In the genomic region with DNA sequence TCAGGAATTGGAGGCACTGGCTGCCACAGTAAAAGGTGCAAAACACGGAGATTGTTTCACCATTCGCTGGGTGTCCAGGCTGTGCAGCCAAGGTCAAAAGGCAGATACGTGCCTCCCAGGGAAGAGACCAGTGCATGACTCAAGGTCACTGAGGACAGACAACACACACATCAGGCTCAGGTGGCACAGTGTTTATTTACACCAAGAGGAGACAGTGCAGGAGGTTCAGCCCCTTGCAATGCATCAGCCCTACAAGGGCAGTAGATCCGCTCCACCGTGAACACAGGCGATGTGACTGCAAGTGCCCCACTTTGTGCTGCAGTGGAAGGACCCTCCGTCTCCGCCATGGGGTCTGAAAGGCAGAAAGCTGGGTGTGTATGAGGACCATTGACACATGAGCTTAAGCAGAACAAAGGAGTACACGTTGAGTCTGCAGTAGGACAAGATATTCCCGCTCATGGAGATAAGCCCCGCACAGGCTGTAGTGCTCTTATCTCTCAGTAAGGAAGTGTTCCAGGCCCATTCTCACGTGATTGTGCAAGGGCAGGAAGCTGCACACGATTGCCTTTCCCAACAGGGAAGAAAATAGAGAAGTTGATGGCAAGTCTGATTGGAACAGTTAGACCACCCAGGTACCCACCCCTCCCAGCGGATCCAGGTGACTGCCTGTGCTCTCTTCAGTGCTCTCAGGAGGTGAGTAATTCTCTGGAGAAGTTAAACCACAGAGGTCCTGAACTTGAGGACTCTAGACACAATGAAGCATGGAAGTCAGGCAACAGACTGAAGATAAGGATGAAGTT, we compare ENCODE assay signal across 12 cellular contexts. TPM values are rescaled to one million over a fixed set of nuclear protein-coding genes. Genes with fewer than 3 reads are reported as not detected.
DNase-seq lines count a peak whose midpoint lies in the region; ATAC-seq, FAIRE-seq and TF ChIP-seq lines count a peak whose summit lies in the region.
"Had no signal": no experiment of that assay in that cellular context is flagged by ENCODE, and none has a peak within 500 bp of the region (broad histone marks: within the 10 kb centered on the region; RNA-seq: fewer than 3 reads in every experiment).

No MANE protein-coding gene starts in this region.

- H2AFZ ChIP-seq in astrocyte (ENCODE audit: low read depth, low read length) = no peak overlapping the region

- no peak for TF ChIP-seq CTCF in astrocyte (IDR thresholded peaks at IDR 0.05; ENCODE audit: insufficient read depth, low read depth, low read length)

- peak; percentile 75 for DNase-seq in M059J (ENCODE audit: low read depth)
- no peak for DNase-seq in astrocyte (ENCODE audit: low read depth)
- DNase-seq in kidney glomerular epithelial cell (lab: John Stamatoyannopoulos, UW) = peak; percentile 89
- no peak for DNase-seq in activated T-cell treated with anti-CD3 and anti-CD28 coated beads, Interleukin-2, amount 50 U/mL, for 1 hour
- no peak for DNase-seq in stimulated activated CD4-positive, alpha-beta T cell treated with anti-CD3 and anti-CD28 coated beads, Interleukin-1b, Interleukin-23, amount 100 ng/mL, for 48 hours
- DNase-seq: activated naive CD8-positive, alpha-beta T cell treated with anti-CD3 and anti-CD28 coated beads, Interleukin-2, amount 10 ng/mL, durations not matched to agents 7 days and 5 days; NCI-H2029 treated with DMSO at 0.1 percent for 48 hours; T-cell had no signal

- H3K9me3 ChIP-seq in BLaER1 (no peaks in the 10 kb centered on the region), astrocyte (ENCODE audit: insufficient read depth, low read depth, low read length) (no peaks in the 10 kb centered on the region)
- H3K9me3 ChIP-seq: tibial nerve had no signal

- no peaks in the 10 kb centered on the region for H3K27me3 ChIP-seq in BLaER1
- no peaks in the 10 kb centered on the region for H3K27me3 ChIP-seq in astrocyte (ENCODE audit: insufficient read depth, low read length)
- H3K27me3 ChIP-seq: tibial nerve had no signal

- no peak for ATAC-seq in GM18873 (IDR thresholded peaks at IDR 0.05; ENCODE audit: low FRiP score, unreplicated experiment)
- ATAC-seq in GM18867 (IDR thresholded peaks at IDR 0.05; ENCODE audit: unreplicated experiment) = no peak
- ATAC-seq: T-cell had no signal

- H3K4me1 ChIP-seq in BLaER1 (peaks cover 6% of the 10 kb centered on the region), astrocyte (ENCODE audit: insufficient read depth, low read length) (peaks cover 11% of the 10 kb centered on the region)
- H3K4me1 ChIP-seq: tibial nerve had no signal

- no peaks in the 10 kb centered on the region for H3K9me3 Mint-ChIP-seq in astrocyte (ENCODE audit: unreplicated experiment)
- H3K9me3 Mint-ChIP-seq: activated naive CD8-positive, alpha-beta T cell treated with anti-CD3 and anti-CD28 coated beads, Interleukin-2, amount 10 ng/mL, durations not matched to agents 7 days and 5 days had no signal

- H4K20me1 ChIP-seq in BLaER1 (no peaks in the 10 kb centered on the region), astrocyte (ENCODE audit: insufficient read depth, low read length) (no peaks in the 10 kb centered on the region)

- H3K4me3 ChIP-seq in BLaER1 (no peak overlapping the region), astrocyte (ENCODE audit: insufficient read depth, low read depth, low read length) (no peak overlapping the region)
- H3K4me3 ChIP-seq: tibial nerve had no signal

- no peak overlapping the region for H3K9ac ChIP-seq in BLaER1
- H3K9ac ChIP-seq in astrocyte (ENCODE audit: low read length) = no peak overlapping the region

- no peaks in the 10 kb centered on the region for H3K27me3 Mint-ChIP-seq in astrocyte (ENCODE audit: low read depth, unreplicated experiment)
- H3K27me3 Mint-ChIP-seq: T-cell had no signal

- no peak for FAIRE-seq in astrocyte (lab: Jason Lieb, UNC)

- peaks cover 33% of the 10 kb centered on the region for H3K36me3 ChIP-seq in BLaER1
- H3K36me3 ChIP-seq in astrocyte (ENCODE audit: insufficient read depth, low read length) = peaks cover 6% of the 10 kb centered on the region

- peaks cover 9% of the 10 kb centered on the region for H3K4me1 Mint-ChIP-seq in astrocyte (ENCODE audit: low read depth, unreplicated experiment)
- H3K4me1 Mint-ChIP-seq: activated naive CD8-positive, alpha-beta T cell treated with anti-CD3 and anti-CD28 coated beads, Interleukin-2, amount 10 ng/mL, durations not matched to agents 7 days and 5 days; T-cell had no signal

- H3K79me2 ChIP-seq in astrocyte (ENCODE audit: insufficient read depth, low read length) = no peaks in the 10 kb centered on the region

- H3K27ac Mint-ChIP-seq in astrocyte (ENCODE audit: unreplicated experiment) = no peak overlapping the region
- H3K27ac Mint-ChIP-seq: activated naive CD8-positive, alpha-beta T cell treated with anti-CD3 and anti-CD28 coated beads, Interleukin-2, amount 10 ng/mL, durations not matched to agents 7 days and 5 days; T-cell had no signal

- H3K36me3 Mint-ChIP-seq in astrocyte (ENCODE audit: low read depth, unreplicated experiment) = peaks cover 3% of the 10 kb centered on the region

- H3K4me2 ChIP-seq in BLaER1 (peak overlapping the region; percentile 5; the same call in 1 of the 2 replicates), astrocyte (ENCODE audit: low read length) (peak overlapping the region; percentile 44)

- no peak overlapping the region for H3K4me3 Mint-ChIP-seq in astrocyte (ENCODE audit: unreplicated experiment)
- H3K4me3 Mint-ChIP-seq: activated naive CD8-positive, alpha-beta T cell treated with anti-CD3 and anti-CD28 coated beads, Interleukin-2, amount 10 ng/mL, durations not matched to agents 7 days and 5 days; T-cell had no signal

- H3K27ac ChIP-seq in BLaER1 (no peak overlapping the region), astrocyte (ENCODE audit: low read depth, low read length) (peak overlapping the region; percentile 39)
- H3K27ac ChIP-seq: tibial nerve had no signal

RNA-seq across cellular contexts. Expression of a gene that starts 37.5 kb away (rescaled TPM):
- 258 and 330 TPM in 2 replicates for total RNA-seq in M059J (2014; rRNA removed; shearing (Covaris generic))
- 156 and 184 TPM in 2 replicates for total RNA-seq in astrocyte

Comparison
In these comparisons a context has a peak if more than half of its experiments do, and no peak if none do; other contexts are left out.
1. DNase-seq: peak in M059J (single experiment) and kidney glomerular epithelial cell (single experiment); none in astrocyte (single experiment), activated T-cell treated with anti-CD3 and anti-CD28 coated beads, Interleukin-2, amount 50 U/mL, for 1 hour (single experiment) and stimulated activated CD4-positive, alpha-beta T cell treated with anti-CD3 and anti-CD28 coated beads, Interleukin-1b, Interleukin-23, amount 100 ng/mL, for 48 hours (single experiment).